Comparison of ENCODE assay signal across 21 cellular contexts in genomic region chr2:235663877-235664276, GRCh38.
"Had no signal": no experiment of that assay in that cellular context is flagged by ENCODE, and none has a peak within 500 bp of the region (broad histone marks: within the 10 kb centered on the region; RNA-seq: fewer than 3 reads in every experiment).

No MANE protein-coding gene starts in this region.

- H3K9ac ChIP-seq: neural progenitor cell had no signal

- H3K27me3 ChIP-seq: esophagus muscularis mucosa, foreskin keratinocyte, neural progenitor cell, vagina had no signal

- H3K27ac ChIP-seq: esophagus muscularis mucosa, foreskin keratinocyte, neural progenitor cell, spleen, vagina had no signal

- H3K4me3 ChIP-seq: esophagus muscularis mucosa, neural progenitor cell, spleen, vagina had no signal

- H3K9me3 ChIP-seq: esophagus muscularis mucosa, spleen, vagina had no signal

- ATAC-seq: activated CD8-positive, alpha-beta T cell treated with anti-CD3 and anti-CD28 coated beads for 36 hours; activated T-cell treated with anti-CD3 and anti-CD28 coated beads, Interleukin-2, amount 50 U/mL, for 4 hours; activated T-helper 17 cell treated with anti-CD3 and anti-CD28 coated beads, Interleukin-2, amount 50 U/mL, for 72 hours; foreskin keratinocyte; natural killer cell; right cardiac atrium; stimulated activated naive CD8-positive, alpha-beta T cell treated with anti-CD3 and anti-CD28 coated beads, Interleukin-15, Interleukin-2, amounts not matched to agents 100 U/mL and 50 U/mL, for 24 hours had no signal

- H3K4me2 ChIP-seq: neural progenitor cell had no signal

- H3K36me3 ChIP-seq: esophagus muscularis mucosa, neural progenitor cell, spleen, vagina had no signal

- H3K4me1 ChIP-seq: foreskin keratinocyte had no signal

- DNase-seq: activated CD4-positive, alpha-beta T cell treated with anti-CD3 and anti-CD28 coated beads for 1 hour; activated CD4-positive, alpha-beta T cell treated with anti-CD3 and anti-CD28 coated beads, Interleukin-2, amount 50 U/mL, for 1 hour; activated CD8-positive, alpha-beta T cell treated with anti-CD3 and anti-CD28 coated beads for 36 hours; activated gamma-delta T cell treated with Interleukin-2 at 50 U/mL for 16 hours; activated naive CD4-positive, alpha-beta T cell treated with anti-CD3 and anti-CD28 coated beads, Interleukin-2, amount 50 U/mL, for 16 hours; activated T-cell treated with anti-CD3 and anti-CD28 coated beads, Interleukin-2, amount 50 U/mL, for 4 hours; amniotic stem cell; central memory CD4-positive, alpha-beta T cell; foreskin keratinocyte; natural killer cell; occipital lobe; right cardiac atrium; spleen; stimulated activated CD4-positive, alpha-beta T cell treated with anti-CD3 and anti-CD28 coated beads, Interleukin-2, amount 100 ng/mL, for 48 hours; stimulated activated naive CD8-positive, alpha-beta T cell treated with anti-CD3 and anti-CD28 coated beads, Interleukin-15, Interleukin-2, amounts not matched to agents 100 U/mL and 50 U/mL, for 24 hours; SW 1271; T-helper 9 cell had no signal
